ENCODE assay signal across 17 cellular contexts in genomic region chr17:8581002-8581658, GRCh38. TPM values are rescaled to one million over a fixed set of nuclear protein-coding genes. Genes with fewer than 3 reads are reported as not detected.
DNase-seq lines count a peak whose midpoint lies in the region; ATAC-seq, FAIRE-seq and TF ChIP-seq lines count a peak whose summit lies in the region.
"Had no signal": no experiment of that assay in that cellular context is flagged by ENCODE, and none has a peak within 500 bp of the region (broad histone marks: within the 10 kb centered on the region; RNA-seq: fewer than 3 reads in every experiment).

No MANE protein-coding gene starts in this region.

- DNase-seq in BE2C (peak; percentile 34), GM12892 (ENCODE audit: insufficient read length) (no peak), NCI-H2171 treated with DMSO at 0.1 percent for 48 hours (lab: John Stamatoyannopoulos, UW) (peak; percentile 66), foreskin keratinocyte (peak; percentile 81 to 92), NCI-H526 (lab: John Stamatoyannopoulos, UW) (no peak), esophagus muscularis mucosa (ENCODE audit: extremely low spot score) (no peak), MV-4-11 (lab: John Stamatoyannopoulos, UW) (no peak)
- DNase-seq: activated B cell treated with CpG ODN at 0.5 μM for 24 hours, activated gamma-delta T cell treated with Interleukin-2 at 50 U/mL for 16 hours, colonic mucosa, KG1, natural killer cell, small intestine had no signal

- no peaks in the 10 kb centered on the region for H3K9me3 ChIP-seq in BE2C
- H3K9me3 ChIP-seq in esophagus muscularis mucosa = no peaks in the 10 kb centered on the region
- H3K9me3 ChIP-seq: colonic mucosa, SJCRH30 had no signal

- intact Hi-C loops in esophagus muscularis mucosa (cut with DNase I) = no loop called here

- no peaks in the 10 kb centered on the region for H3K36me3 ChIP-seq in BE2C
- H3K36me3 ChIP-seq in esophagus muscularis mucosa = peaks cover 0 to 7% (median 3%) of the 10 kb centered on the region in 4 donors
- H3K36me3 ChIP-seq: colonic mucosa, SJCRH30 had no signal

- H3K27me3 ChIP-seq in BE2C (no peaks in the 10 kb centered on the region), foreskin keratinocyte (no peaks in the 10 kb centered on the region), esophagus muscularis mucosa (no peaks in the 10 kb centered on the region)
- H3K27me3 ChIP-seq: colonic mucosa, SJCRH30 had no signal

- FAIRE-seq in GM12892 (lab: Jason Lieb, UNC) = peak; percentile 87
- FAIRE-seq: H1, small intestine had no signal

- no peak for TF ChIP-seq POLR2A in GM12892 (IDR thresholded peaks at IDR 0.05; ENCODE audit: low read depth, low read length)
- TF ChIP-seq POLR2A in esophagus muscularis mucosa (IDR thresholded peaks at IDR 0.05; ENCODE audit: low read depth) = no peak

- TF ChIP-seq CTCF in BE2C (IDR thresholded peaks at IDR 0.05; ENCODE audit: low read depth, low read length) = no peak
- no peak for TF ChIP-seq CTCF in foreskin keratinocyte (conservative IDR thresholded peaks at IDR 0.05)
- TF ChIP-seq CTCF in esophagus muscularis mucosa (IDR thresholded peaks at IDR 0.05) = no peak

- ATAC-seq in foreskin keratinocyte (peak; percentile 96), GM19455 (IDR thresholded peaks at IDR 0.05; ENCODE audit: unreplicated experiment) (no peak)
- ATAC-seq: natural killer cell had no signal

- H3K4me3 ChIP-seq in BE2C (ENCODE audit: low read depth, low read length) (no peak overlapping the region), esophagus muscularis mucosa (no peak overlapping the region)
- H3K4me3 ChIP-seq: colonic mucosa, SJCRH30 had no signal

- H3K4me1 ChIP-seq in BE2C (no peaks in the 10 kb centered on the region; the same call in 1 of the 2 replicates), foreskin keratinocyte (peaks cover 18% of the 10 kb centered on the region), esophagus muscularis mucosa (no peaks in the 10 kb centered on the region)
- H3K4me1 ChIP-seq: colonic mucosa had no signal

- 89% methylated on average over 5 of the region's 5 CpGs for WGBS in esophagus muscularis mucosa

- H3K27ac ChIP-seq in foreskin keratinocyte = peak overlapping the region; percentile 38
- H3K27ac ChIP-seq in esophagus muscularis mucosa (replicated peaks in 1 of 4) = no peak overlapping the region
- H3K27ac ChIP-seq: C4-2B, colonic mucosa, SJCRH30 had no signal

- no peak for TF ChIP-seq EP300 in esophagus muscularis mucosa (IDR thresholded peaks at IDR 0.05)

RNA-seq across cellular contexts. Expression of gene MYH10, which starts 49.4 kb away (rescaled TPM):
- 47.5 TPM for polyA plus RNA-seq in BE2C (2012; ENCODE audit: insufficient read depth, insufficient read length, low read depth)
- polyA plus RNA-seq in GM12892 (2012; ENCODE audit: missing spikeins) = 8.1 TPM
- total RNA-seq in foreskin keratinocyte (51.2 and 57.9 TPM in 2 replicates), esophagus muscularis mucosa (10 to 100 TPM; 18.9 to 42.0 (median 29.3) TPM)
- 10.5 and 12.1 TPM in 2 replicates for polyA plus RNA-seq in foreskin keratinocyte

Comparison
In these comparisons a context has a peak if more than half of its experiments do, and no peak if none do; other contexts are left out.
1. DNase-seq: peak in BE2C (single experiment), NCI-H2171 treated with DMSO at 0.1 percent for 48 hours (single experiment) and foreskin keratinocyte (2 of 2); none in GM12892 (single experiment), NCI-H526 (0 of 2), esophagus muscularis mucosa (single experiment) and MV-4-11 (single experiment).